8 cellular contexts compared by ENCODE assay signal in genomic region chr5:59036274-59036961, GRCh38.
DNase-seq lines count a peak whose midpoint lies in the region; ATAC-seq, FAIRE-seq and TF ChIP-seq lines count a peak whose summit lies in the region.

No MANE protein-coding gene starts in this region.

- CTCF ChIA-PET in activated CD8-positive, alpha-beta T cell treated with anti-CD3 and anti-CD28 coated beads, Interleukin-2, amount 10 ng/mL, durations not matched to agents 7 days and 5 days (lab: Charles Lee): interaction anchor here (0.8 to 6.4 kb wide), 15 partner anchors 9 to 151 kb away, joined by 3 to 234 read pairs (median 6); no protein-coding TSS in a partner anchor

- peak overlapping the region in 3 of 7 donors; percentile 15 to 69 (median 15) for H3K27ac Mint-ChIP-seq in CD14-positive monocyte
- H3K27ac Mint-ChIP-seq in activated CD8-positive, alpha-beta T cell treated with anti-CD3 and anti-CD28 coated beads, Interleukin-2, amount 10 ng/mL, durations not matched to agents 7 days and 5 days: peak overlapping the region; percentile 99
- H3K27ac Mint-ChIP-seq in stimulated activated naive CD8-positive, alpha-beta T cell treated with anti-CD3 and anti-CD28 coated beads, Interleukin-15, Interleukin-2, amounts not matched to agents 100 ng/mL and 50 ng/mL, for 24 hours: peak overlapping the region; percentile 92

- peaks cover 0 to under 1% (median 0%) of the 10 kb centered on the region in 7 donors for H3K9me3 Mint-ChIP-seq in CD14-positive monocyte
- no peaks in the 10 kb centered on the region for H3K9me3 Mint-ChIP-seq in activated CD8-positive, alpha-beta T cell treated with anti-CD3 and anti-CD28 coated beads, Interleukin-2, amount 10 ng/mL, durations not matched to agents 7 days and 5 days (ENCODE audit: insufficient read depth)
- H3K9me3 Mint-ChIP-seq in stimulated activated naive CD8-positive, alpha-beta T cell treated with anti-CD3 and anti-CD28 coated beads, Interleukin-15, Interleukin-2, amounts not matched to agents 100 ng/mL and 50 ng/mL, for 24 hours: no peaks in the 10 kb centered on the region

- H3K4me3 Mint-ChIP-seq in CD14-positive monocyte: peak overlapping the region in 1 of 2 donors; percentile 34
- peak overlapping the region; percentile 83 for H3K4me3 Mint-ChIP-seq in activated CD8-positive, alpha-beta T cell treated with anti-CD3 and anti-CD28 coated beads, Interleukin-2, amount 10 ng/mL, durations not matched to agents 7 days and 5 days
- peak overlapping the region; percentile 94 for H3K4me3 Mint-ChIP-seq in stimulated activated naive CD8-positive, alpha-beta T cell treated with anti-CD3 and anti-CD28 coated beads, Interleukin-15, Interleukin-2, amounts not matched to agents 100 ng/mL and 50 ng/mL, for 24 hours

- peaks cover 0 to 3% (median 0%) of the 10 kb centered on the region in 3 donors for H3K27me3 Mint-ChIP-seq in CD14-positive monocyte (ENCODE audit: low read depth in 3 of 3)
- H3K27me3 Mint-ChIP-seq in activated CD8-positive, alpha-beta T cell treated with anti-CD3 and anti-CD28 coated beads, Interleukin-2, amount 10 ng/mL, durations not matched to agents 7 days and 5 days (ENCODE audit: low read depth): no peaks in the 10 kb centered on the region
- no peaks in the 10 kb centered on the region for H3K27me3 Mint-ChIP-seq in stimulated activated naive CD8-positive, alpha-beta T cell treated with anti-CD3 and anti-CD28 coated beads, Interleukin-15, Interleukin-2, amounts not matched to agents 100 ng/mL and 50 ng/mL, for 24 hours

- TF ChIP-seq CTCF in CD14-positive monocyte (IDR thresholded peaks at IDR 0.05): no peak
- no peak for TF ChIP-seq CTCF in D721Med (IDR thresholded peaks at IDR 0.05; ENCODE audit: insufficient read depth, missing control alignments)

- 45% methylated on average over 4 of the region's 4 CpGs for WGBS in right cardiac atrium

- H3K27ac ChIP-seq in right cardiac atrium (ENCODE audit: low read length): no peak overlapping the region

- H3K4me1 Mint-ChIP-seq in CD14-positive monocyte: peaks cover 44% of the 10 kb centered on the region
- H3K4me1 Mint-ChIP-seq in activated CD8-positive, alpha-beta T cell treated with anti-CD3 and anti-CD28 coated beads, Interleukin-2, amount 10 ng/mL, durations not matched to agents 7 days and 5 days (ENCODE audit: low read depth): peaks cover 46% of the 10 kb centered on the region
- H3K4me1 Mint-ChIP-seq in stimulated activated naive CD8-positive, alpha-beta T cell treated with anti-CD3 and anti-CD28 coated beads, Interleukin-15, Interleukin-2, amounts not matched to agents 100 ng/mL and 50 ng/mL, for 24 hours (ENCODE audit: low read depth): peaks cover 65% of the 10 kb centered on the region

- H3K4me3 ChIP-seq in right cardiac atrium (ENCODE audit: low read length): peak overlapping the region; percentile 38

- DNase-seq in CD14-positive monocyte (ENCODE audit: low spot score): peak; percentile 63
- DNase-seq in MV-4-11 (lab: John Stamatoyannopoulos, UW): peak; percentile 7
- DNase-seq in activated CD8-positive, alpha-beta T cell treated with anti-CD3 and anti-CD28 coated beads, Interleukin-2, amount 10 ng/mL, durations not matched to agents 7 days and 5 days: peak; percentile 68
- DNase-seq in right cardiac atrium: peak in 2 of 3 donors; percentile 41 to 51
- DNase-seq in D721Med (ENCODE audit: insufficient read length, low spot score): no peak
- DNase-seq in GDM1 (lab: John Stamatoyannopoulos, UW): no peak

- POLR2A ChIA-PET in activated CD8-positive, alpha-beta T cell treated with anti-CD3 and anti-CD28 coated beads, Interleukin-2, amount 10 ng/mL, durations not matched to agents 7 days and 5 days (lab: Charles Lee): interaction anchor here (0.7 to 4.4 kb wide), 9 partner anchors 12 to 137 kb away, joined by 3 to 51 read pairs (median 4); no protein-coding TSS in a partner anchor

- H3K9me3 ChIP-seq in right cardiac atrium (ENCODE audit: control insufficient read depth, low read length): no peaks in the 10 kb centered on the region

- no peaks in the 10 kb centered on the region for H3K27me3 ChIP-seq in right cardiac atrium (ENCODE audit: control insufficient read depth, insufficient read depth)

- intact Hi-C loops in CD14-positive monocyte (cut with micrococcal nuclease): no loop called here
- intact Hi-C loops in right cardiac atrium (cut with DNase I): loop anchor here in 3 of 4 donors (5.0 to 10.0 kb wide), 4 partner anchors 91 to 328 kb away; no protein-coding TSS in a partner anchor

- FAIRE-seq in D721Med (lab: Jason Lieb, UNC): no peak

- peaks cover 0 to 4% of the 10 kb centered on the region in 2 donors for H3K36me3 Mint-ChIP-seq in CD14-positive monocyte
- H3K36me3 Mint-ChIP-seq in activated CD8-positive, alpha-beta T cell treated with anti-CD3 and anti-CD28 coated beads, Interleukin-2, amount 10 ng/mL, durations not matched to agents 7 days and 5 days (ENCODE audit: low read depth): peaks cover 63% of the 10 kb centered on the region
- H3K36me3 Mint-ChIP-seq in stimulated activated naive CD8-positive, alpha-beta T cell treated with anti-CD3 and anti-CD28 coated beads, Interleukin-15, Interleukin-2, amounts not matched to agents 100 ng/mL and 50 ng/mL, for 24 hours (ENCODE audit: low read depth): peaks cover 37% of the 10 kb centered on the region

- H3K4me1 ChIP-seq in right cardiac atrium (ENCODE audit: control insufficient read depth, insufficient read depth, low read length): peaks cover 2% of the 10 kb centered on the region

- no peak for ATAC-seq in activated CD8-positive, alpha-beta T cell treated with anti-CD3 and anti-CD28 coated beads, Interleukin-2, amount 10 ng/mL, durations not matched to agents 7 days and 5 days
- no peak for ATAC-seq in right cardiac atrium
- no peak for ATAC-seq in GM21786 (IDR thresholded peaks at IDR 0.05; ENCODE audit: unreplicated experiment)

Comparison
In these comparisons a context has a peak if more than half of its experiments do, and no peak if none do; other contexts are left out.
1. DNase-seq: peak in CD14-positive monocyte (single experiment), MV-4-11 (single experiment), activated CD8-positive, alpha-beta T cell treated with anti-CD3 and anti-CD28 coated beads, Interleukin-2, amount 10 ng/mL, durations not matched to agents 7 days and 5 days (single experiment) and right cardiac atrium (2 of 3); none in D721Med (single experiment) and GDM1 (single experiment).
2. intact Hi-C loops: an anchor here in right cardiac atrium (5.0 to 10.0 kb wide); none called in CD14-positive monocyte.